Comparison of ENCODE assay signal across 8 cellular contexts in genomic region chr1:3069491-3070303, GRCh38. TPM values are rescaled to one million over a fixed set of nuclear protein-coding genes. Genes with fewer than 3 reads are reported as not detected.
DNase-seq lines count a peak whose midpoint lies in the region; ATAC-seq, FAIRE-seq and TF ChIP-seq lines count a peak whose summit lies in the region.

No MANE protein-coding gene starts in this region.

- CTCF ChIA-PET in activated CD4-positive, alpha-beta T cell treated with anti-CD3 and anti-CD28 coated beads, Interleukin-2, amount 10 ng/mL, durations not matched to agents 7 days and 5 days (lab: Charles Lee), result no interaction called here

- no peak for TF ChIP-seq POLR2A in GM12892 (IDR thresholded peaks at IDR 0.05; ENCODE audit: low read depth, low read length)

- no peak for DNase-seq in activated CD4-positive, alpha-beta T cell treated with anti-CD3 and anti-CD28 coated beads, Interleukin-2, amount 10 ng/mL, durations not matched to agents 7 days and 5 days
- no peak for DNase-seq in activated CD4-positive, alpha-beta T cell treated with anti-CD3 and anti-CD28 coated beads for 1 hour
- DNase-seq in SW480 (ENCODE audit: low spot score), result peak; percentile 75
- peak; percentile 81 for DNase-seq in fibroblast of the aortic adventitia (ENCODE audit: low read depth)
- peak; percentile 45 for DNase-seq in natural killer cell treated with Interleukin-12 subunit alpha and Interleukin-12 subunit beta and Interleukin-15 and Interleukin-18, amount 100 ng/mL, for 72 hours (ENCODE audit: low spot score)
- no peak for DNase-seq in GM12892 (ENCODE audit: insufficient read length)

- FAIRE-seq in GM12892 (lab: Jason Lieb, UNC), result no peak

- POLR2A ChIA-PET in activated CD4-positive, alpha-beta T cell treated with anti-CD3 and anti-CD28 coated beads, Interleukin-2, amount 10 ng/mL, durations not matched to agents 7 days and 5 days (lab: Charles Lee), result no interaction called here

- ATAC-seq in natural killer cell treated with Interleukin-12 subunit alpha and Interleukin-12 subunit beta and Interleukin-15 and Interleukin-18, amount 100 ng/mL, for 72 hours, result peak; percentile 14 to 53
- ATAC-seq in GM18502 (IDR thresholded peaks at IDR 0.05; ENCODE audit: poor library complexity, unreplicated experiment), result no peak
- no peak for ATAC-seq in GM21619 (IDR thresholded peaks at IDR 0.05; ENCODE audit: unreplicated experiment)

- H3K4me1 Mint-ChIP-seq in activated CD4-positive, alpha-beta T cell treated with anti-CD3 and anti-CD28 coated beads, Interleukin-2, amount 10 ng/mL, durations not matched to agents 7 days and 5 days, result peaks cover 3% of the 10 kb centered on the region
- peaks cover 0 to 3% of the 10 kb centered on the region in 2 donors for H3K4me1 Mint-ChIP-seq in natural killer cell treated with Interleukin-12 subunit alpha and Interleukin-12 subunit beta and Interleukin-15 and Interleukin-18, amount 100 ng/mL, for 72 hours (ENCODE audit: low read depth in 2 of 2)

- no peak overlapping the region for H3K27ac Mint-ChIP-seq in activated CD4-positive, alpha-beta T cell treated with anti-CD3 and anti-CD28 coated beads, Interleukin-2, amount 10 ng/mL, durations not matched to agents 7 days and 5 days
- no peak overlapping the region for H3K27ac Mint-ChIP-seq in natural killer cell treated with Interleukin-12 subunit alpha and Interleukin-12 subunit beta and Interleukin-15 and Interleukin-18, amount 100 ng/mL, for 72 hours

- TF ChIP-seq CTCF in fibroblast of the aortic adventitia (IDR thresholded peaks at IDR 0.05; ENCODE audit: insufficient read depth, low read length), result peak; percentile 57

- peaks cover 36% of the 10 kb centered on the region for H3K27me3 Mint-ChIP-seq in activated CD4-positive, alpha-beta T cell treated with anti-CD3 and anti-CD28 coated beads, Interleukin-2, amount 10 ng/mL, durations not matched to agents 7 days and 5 days
- peaks cover 0 to 8% of the 10 kb centered on the region in 2 donors for H3K27me3 Mint-ChIP-seq in natural killer cell treated with Interleukin-12 subunit alpha and Interleukin-12 subunit beta and Interleukin-15 and Interleukin-18, amount 100 ng/mL, for 72 hours

- H3K4me3 Mint-ChIP-seq in activated CD4-positive, alpha-beta T cell treated with anti-CD3 and anti-CD28 coated beads, Interleukin-2, amount 10 ng/mL, durations not matched to agents 7 days and 5 days, result peak overlapping the region; percentile 58
- H3K4me3 Mint-ChIP-seq in natural killer cell treated with Interleukin-12 subunit alpha and Interleukin-12 subunit beta and Interleukin-15 and Interleukin-18, amount 100 ng/mL, for 72 hours, result peak overlapping the region; percentile 38

- H3K36me3 Mint-ChIP-seq in activated CD4-positive, alpha-beta T cell treated with anti-CD3 and anti-CD28 coated beads, Interleukin-2, amount 10 ng/mL, durations not matched to agents 7 days and 5 days (ENCODE audit: low read depth), result no peaks in the 10 kb centered on the region
- no peaks in the 10 kb centered on the region for H3K36me3 Mint-ChIP-seq in natural killer cell treated with Interleukin-12 subunit alpha and Interleukin-12 subunit beta and Interleukin-15 and Interleukin-18, amount 100 ng/mL, for 72 hours

- no peaks in the 10 kb centered on the region for H3K9me3 Mint-ChIP-seq in activated CD4-positive, alpha-beta T cell treated with anti-CD3 and anti-CD28 coated beads, Interleukin-2, amount 10 ng/mL, durations not matched to agents 7 days and 5 days
- H3K9me3 Mint-ChIP-seq in natural killer cell treated with Interleukin-12 subunit alpha and Interleukin-12 subunit beta and Interleukin-15 and Interleukin-18, amount 100 ng/mL, for 72 hours, result no peaks in the 10 kb centered on the region

- peak overlapping the region; percentile 70 for H3K4me3 ChIP-seq in fibroblast of the aortic adventitia (ENCODE audit: low read depth, low read length)

RNA-seq across cellular contexts. Expression of gene PRDM16, which starts 0.7 kb away (rescaled TPM):
- total RNA-seq in activated CD4-positive, alpha-beta T cell treated with anti-CD3 and anti-CD28 coated beads, Interleukin-2, amount 10 ng/mL, durations not matched to agents 7 days and 5 days, result 1 to 10 TPM; 1.1 to 2.3 TPM
- 0.98 and 11.3 TPM in 2 replicates for total RNA-seq in fibroblast of the aortic adventitia (ENCODE audit: low replicate concordance)
- not detected for total RNA-seq in natural killer cell treated with Interleukin-12 subunit alpha and Interleukin-12 subunit beta and Interleukin-15 and Interleukin-18, amount 100 ng/mL, for 72 hours
- not detected for polyA plus RNA-seq in GM12892 (2012; ENCODE audit: missing spikeins)

RNA-seq across cellular contexts. Expression of gene ACTRT2, which starts 48.4 kb away (rescaled TPM):
- not detected for total RNA-seq in activated CD4-positive, alpha-beta T cell treated with anti-CD3 and anti-CD28 coated beads, Interleukin-2, amount 10 ng/mL, durations not matched to agents 7 days and 5 days
- total RNA-seq in fibroblast of the aortic adventitia (ENCODE audit: low replicate concordance), result not detected in 2 replicates
- total RNA-seq in natural killer cell treated with Interleukin-12 subunit alpha and Interleukin-12 subunit beta and Interleukin-15 and Interleukin-18, amount 100 ng/mL, for 72 hours, result not detected
- not detected for polyA plus RNA-seq in GM12892 (2012; ENCODE audit: missing spikeins)

Comparison
In these comparisons a context has a peak if more than half of its experiments do, and no peak if none do; other contexts are left out.
1. DNase-seq: peak in SW480 (single experiment), fibroblast of the aortic adventitia (single experiment) and natural killer cell treated with Interleukin-12 subunit alpha and Interleukin-12 subunit beta and Interleukin-15 and Interleukin-18, amount 100 ng/mL, for 72 hours (single experiment); none in activated CD4-positive, alpha-beta T cell treated with anti-CD3 and anti-CD28 coated beads, Interleukin-2, amount 10 ng/mL, durations not matched to agents 7 days and 5 days (single experiment), activated CD4-positive, alpha-beta T cell treated with anti-CD3 and anti-CD28 coated beads for 1 hour (single experiment) and GM12892 (single experiment).
2. ATAC-seq: peak in natural killer cell treated with Interleukin-12 subunit alpha and Interleukin-12 subunit beta and Interleukin-15 and Interleukin-18, amount 100 ng/mL, for 72 hours (2 of 2); none in GM18502 (single experiment) and GM21619 (single experiment).